In the genomic region with DNA sequence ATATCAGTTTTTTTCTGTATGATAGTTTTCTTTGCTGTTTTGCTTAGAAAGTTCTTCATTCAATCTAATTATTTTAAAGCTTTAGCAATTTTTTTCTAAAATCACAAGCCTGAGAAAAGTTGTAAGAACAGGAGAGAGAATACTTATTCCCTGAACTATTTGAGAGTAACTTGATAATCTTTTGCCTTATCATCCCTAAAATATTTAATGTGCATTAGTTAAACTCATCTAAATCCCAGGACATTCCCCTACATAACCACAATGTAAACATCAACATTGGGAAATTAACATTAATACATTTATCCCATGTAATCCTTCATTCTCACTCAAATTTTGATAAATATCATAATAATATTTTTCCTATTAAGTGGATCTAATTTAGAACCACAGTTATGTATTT, we compare ENCODE assay signal across 3 cellular contexts.
"Had no signal": no experiment of that assay in that cellular context is flagged by ENCODE, and none has a peak within 500 bp of the region (broad histone marks: within the 10 kb centered on the region; RNA-seq: fewer than 3 reads in every experiment).

No MANE protein-coding gene starts in this region.

- H3K4me3 ChIP-seq: GM12878 had no signal

- DNase-seq: GDM1, GF-D8 had no signal

- ATAC-seq: GM12878 had no signal
